Comparison of ENCODE assay signal across 1 cellular context in the genomic region with DNA sequence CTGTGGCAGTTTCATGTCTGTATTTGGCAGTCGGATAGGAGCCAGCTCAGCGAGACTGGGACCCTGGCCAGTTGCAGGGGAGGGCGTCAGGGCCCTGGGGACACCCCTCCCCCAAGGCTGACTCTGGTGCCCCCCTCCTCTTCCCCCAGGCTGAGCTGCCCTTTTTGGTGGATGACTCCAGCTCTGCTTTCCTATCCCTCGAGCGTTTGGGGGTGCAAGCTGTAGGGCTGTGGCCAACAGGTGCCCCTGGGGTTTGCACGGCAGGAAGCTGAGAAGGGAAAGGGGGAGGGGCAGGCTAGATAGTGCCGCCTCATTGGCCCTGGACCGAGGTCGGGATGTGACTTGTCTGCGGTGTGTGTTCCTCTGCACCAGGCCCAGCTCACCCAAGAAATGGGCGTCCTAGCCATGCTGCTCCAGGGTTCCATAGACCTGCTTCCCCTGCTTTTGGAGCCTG.
TF ChIP-seq lines count a peak whose summit lies in the region.

No MANE protein-coding gene starts in this region.

TF ChIP-seq in SK-N-SH treated with all-trans-retinoic acid at 6 μM for 48 hours, 23 proteins besides CTCF, POLR2A, EP300 and RAD21:
- no peak for TF ChIP-seq POU6F1 (CRISPR knock-in tag; IDR thresholded peaks at IDR 0.05; ENCODE audit: borderline replicate concordance, low read depth)
- no peak for TF ChIP-seq CREB5 (CRISPR knock-in tag; IDR thresholded peaks at IDR 0.05; ENCODE audit: low read depth)
- no peak for TF ChIP-seq TSHZ2 (CRISPR knock-in tag; IDR thresholded peaks at IDR 0.05)
- no peak for TF ChIP-seq RARB (CRISPR knock-in tag; IDR thresholded peaks at IDR 0.05)
